15 cellular contexts compared by ENCODE assay signal in the genomic region with DNA sequence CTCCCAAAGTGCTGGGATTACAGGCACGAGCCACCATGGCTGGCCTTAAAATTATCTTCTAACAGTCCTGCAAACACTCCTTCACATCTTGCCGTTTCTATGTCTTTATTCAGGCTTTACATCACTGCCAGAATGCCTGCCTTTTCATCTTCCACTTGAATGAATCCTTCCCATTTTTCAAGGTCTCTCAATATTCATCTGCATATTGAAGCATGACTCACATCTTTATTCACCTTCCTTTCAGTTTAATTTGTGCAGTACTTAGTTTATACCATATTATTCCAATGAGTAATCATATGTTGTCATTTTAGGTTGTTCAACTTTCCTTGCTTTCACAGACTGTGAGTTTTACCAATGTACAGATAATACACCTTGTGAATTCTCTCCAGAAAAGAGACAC.
A peak's percentile ranks its signal among the peaks of the same experiment; 100 is the strongest.
DNase-seq lines count a peak whose midpoint lies in the region; ATAC-seq, FAIRE-seq and TF ChIP-seq lines count a peak whose summit lies in the region.
"Had no signal": no experiment of that assay in that cellular context is flagged by ENCODE, and none has a peak within 500 bp of the region (broad histone marks: within the 10 kb centered on the region; RNA-seq: fewer than 3 reads in every experiment).

No MANE protein-coding gene starts in this region.

- BruUV-seq in mammary epithelial cell (replicated peaks; lab: Mats Ljungman, UMichigan): no TSS peak

- TF ChIP-seq CTCF in mammary epithelial cell (conservative IDR thresholded peaks at IDR 0.05 in 1 of 2, IDR thresholded peaks at IDR 0.05 in 1 of 2; ENCODE audit: extremely low read depth in 1 of 2, insufficient read depth in 1 of 2, low read depth in 1 of 2, low read length in 2 of 2) (no peak), breast epithelium (IDR thresholded peaks at IDR 0.05) (no peak), bronchial epithelial cell (IDR thresholded peaks at IDR 0.05; ENCODE audit: insufficient read depth, low read length, severe bottlenecking) (no peak), gastroesophageal sphincter (IDR thresholded peaks at IDR 0.05) (no peak)

- H3K4me1 ChIP-seq in mammary epithelial cell (ENCODE audit: insufficient read depth, low read length): no peaks in the 10 kb centered on the region
- H3K4me1 ChIP-seq in breast epithelium: no peaks in the 10 kb centered on the region
- H3K4me1 ChIP-seq in gastroesophageal sphincter: no peaks in the 10 kb centered on the region

- CTCF ChIA-PET in mammary epithelial cell (lab: Charles Lee; ENCODE audit: low non-redundant PET): no interaction called here

- H3K79me2 ChIP-seq in mammary epithelial cell (ENCODE audit: insufficient read depth, low read length): no peaks in the 10 kb centered on the region

- H3K27me3 ChIP-seq in mammary epithelial cell (ENCODE audit: insufficient read depth, low read length) (no peaks in the 10 kb centered on the region), breast epithelium (no peaks in the 10 kb centered on the region), bronchial epithelial cell (ENCODE audit: control insufficient read depth, insufficient read depth, low read length) (no peaks in the 10 kb centered on the region), gastroesophageal sphincter (no peaks in the 10 kb centered on the region)
- H3K27me3 ChIP-seq: BLaER1 treated with 17β-estradiol and CSF1 and Interleukin-3, amounts not matched to agents 10 nM and 100 nM had no signal

- no peaks in the 10 kb centered on the region for H4K20me1 ChIP-seq in mammary epithelial cell (ENCODE audit: insufficient read depth, low read length)
- H4K20me1 ChIP-seq: BLaER1 treated with 17β-estradiol and CSF1 and Interleukin-3, amounts not matched to agents 10 nM and 100 nM had no signal

- H2AFZ ChIP-seq in mammary epithelial cell (ENCODE audit: low read depth, low read length): no peak overlapping the region

- intact Hi-C loops in mammary epithelial cell (cut with micrococcal nuclease) (no loop called here), breast epithelium (cut with DNase I; ENCODE audit: low total_unique reads) (loop anchor here (10.0 kb wide), 1 partner anchor 750 kb away; no protein-coding TSS in a partner anchor)

- no peak overlapping the region for H3K4me2 ChIP-seq in mammary epithelial cell (ENCODE audit: insufficient read depth, low read depth, low read length)
- H3K4me2 ChIP-seq: BLaER1 treated with 17β-estradiol and CSF1 and Interleukin-3, amounts not matched to agents 10 nM and 100 nM had no signal

- dilution Hi-C loops in mammary epithelial cell (cut with HindIII; ENCODE audit: low sequenced_read_pairs): no loop called here

- TF ChIP-seq POLR2A in breast epithelium (IDR thresholded peaks at IDR 0.05): no peak
- TF ChIP-seq POLR2A in gastroesophageal sphincter (IDR thresholded peaks at IDR 0.05): no peak

- peak; percentile 34 for DNase-seq in mammary epithelial cell
- DNase-seq in breast epithelium (ENCODE audit: low spot score in 2 of 2): no peak
- peak; percentile 56 for DNase-seq in bronchial epithelial cell (ENCODE audit: low read depth)
- peak; percentile 47 for DNase-seq in iris pigment epithelial cell (ENCODE audit: low read depth)
- DNase-seq in occipital lobe (lab: John Stamatoyannopoulos, UW): no peak
- DNase-seq: 8988T; CD4-positive, CD25-positive, alpha-beta regulatory T cell; DMS79; GOT3; H9 had no signal

- ATAC-seq in esophagus mucosa: no peak
- no peak for ATAC-seq in gastroesophageal sphincter

- H3K27ac ChIP-seq in mammary epithelial cell (ENCODE audit: insufficient read depth, low read depth, low read length) (no peak overlapping the region), breast epithelium (no peak overlapping the region), gastroesophageal sphincter (no peak overlapping the region)
- H3K27ac ChIP-seq: BLaER1 treated with 17β-estradiol and CSF1 and Interleukin-3, amounts not matched to agents 10 nM and 100 nM had no signal

- in situ Hi-C loops in mammary epithelial cell (cut with MboI; ENCODE audit: low sequenced_read_pairs in 2 of 2): no loop called here

- no peak overlapping the region for H3K9ac ChIP-seq in mammary epithelial cell (ENCODE audit: insufficient read depth, low read length)
- H3K9ac ChIP-seq: BLaER1 treated with 17β-estradiol and CSF1 and Interleukin-3, amounts not matched to agents 10 nM and 100 nM had no signal

- 39% methylated on average over 2 of the region's 2 CpGs for WGBS in mammary epithelial cell (ENCODE audit: low coverage, missing lambda C conversion rate)
- 60 to 67% methylated on average over 1 to 2 of the region's 2 CpGs for WGBS in gastroesophageal sphincter (ENCODE audit: low coverage in 1 of 2), 2 donors

- TF ChIP-seq EP300 in gastroesophageal sphincter (IDR thresholded peaks at IDR 0.05): no peak

- H3K36me3 ChIP-seq in mammary epithelial cell (ENCODE audit: insufficient read depth, low read length): no peaks in the 10 kb centered on the region
- H3K36me3 ChIP-seq in breast epithelium: no peaks in the 10 kb centered on the region
- no peaks in the 10 kb centered on the region for H3K36me3 ChIP-seq in bronchial epithelial cell (ENCODE audit: control insufficient read depth, insufficient read depth, low read length)
- no peaks in the 10 kb centered on the region for H3K36me3 ChIP-seq in gastroesophageal sphincter
- H3K36me3 ChIP-seq: BLaER1 treated with 17β-estradiol and CSF1 and Interleukin-3, amounts not matched to agents 10 nM and 100 nM had no signal

- no peak for FAIRE-seq in bronchial epithelial cell (lab: Jason Lieb, UNC)
- FAIRE-seq: G401.6, GM12892 had no signal

- no peak overlapping the region for H3K4me3 ChIP-seq in mammary epithelial cell (replicated peaks in 1 of 3; ENCODE audit: insufficient read depth in 1 of 3, low read depth in 2 of 3, low read length in 3 of 3)
- no peak overlapping the region for H3K4me3 ChIP-seq in breast epithelium
- H3K4me3 ChIP-seq in bronchial epithelial cell (ENCODE audit: low read depth, low read length): no peak overlapping the region
- no peak overlapping the region for H3K4me3 ChIP-seq in gastroesophageal sphincter
- H3K4me3 ChIP-seq: BLaER1 treated with 17β-estradiol and CSF1 and Interleukin-3, amounts not matched to agents 10 nM and 100 nM had no signal

- no peaks in the 10 kb centered on the region for H3K9me3 ChIP-seq in mammary epithelial cell (replicated peaks; ENCODE audit: insufficient read depth, low read length)
- H3K9me3 ChIP-seq in breast epithelium: no peaks in the 10 kb centered on the region
- peaks cover 0 to under 1% (median 0%) of the 10 kb centered on the region in 3 donors for H3K9me3 ChIP-seq in gastroesophageal sphincter

Comparison
In these comparisons a context has a peak if more than half of its experiments do, and no peak if none do; other contexts are left out.
1. DNase-seq: peak in mammary epithelial cell (single experiment), bronchial epithelial cell (single experiment) and iris pigment epithelial cell (single experiment); none in breast epithelium (0 of 2) and occipital lobe (single experiment).